Comparison of ENCODE assay signal across 8 cellular contexts in the genomic region with DNA sequence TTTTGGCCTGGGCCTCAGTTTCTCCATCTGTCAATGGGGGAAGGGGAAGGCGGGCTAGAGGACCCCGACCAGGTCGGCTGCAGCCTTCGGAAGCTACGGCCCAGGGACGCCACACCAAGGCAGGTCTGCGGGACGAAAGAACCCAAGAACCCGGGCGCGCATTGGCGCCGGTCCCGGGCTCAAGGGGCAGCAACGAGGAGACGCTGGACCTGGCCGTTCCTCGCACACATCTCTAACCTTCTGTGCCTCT. TPM values are rescaled to one million over a fixed set of nuclear protein-coding genes. Genes with fewer than 3 reads are reported as not detected.
DNase-seq lines count a peak whose midpoint lies in the region; ATAC-seq and TF ChIP-seq lines count a peak whose summit lies in the region.

No MANE protein-coding gene starts in this region.

- H3K27me3 Mint-ChIP-seq in central memory CD8-positive, alpha-beta T cell: no peaks in the 10 kb centered on the region

- no peak for TF ChIP-seq POLR2A in erythroblast (IDR thresholded peaks at IDR 0.05; ENCODE audit: low read length)

- H3K4me1 ChIP-seq in ACC112 (ENCODE audit: control insufficient read depth, insufficient read depth, low read length, unreplicated experiment) (no peaks in the 10 kb centered on the region), HUES64 (ENCODE audit: insufficient read depth, low read length) (no peaks in the 10 kb centered on the region), mucosa of rectum (ENCODE audit: control insufficient read depth in 2 of 2, insufficient read depth in 2 of 2, low read length in 2 of 2) (peaks cover 18 to 26% of the 10 kb centered on the region in 2 donors)

- peak overlapping the region; percentile 88 for H2AFZ ChIP-seq in ACC112 (ENCODE audit: low read length, unreplicated experiment)

- H3K36me3 Mint-ChIP-seq in central memory CD8-positive, alpha-beta T cell (ENCODE audit: insufficient read depth): peaks cover 48% of the 10 kb centered on the region

- H3K79me2 ChIP-seq in ACC112 (ENCODE audit: control insufficient read depth, insufficient read depth, low read length, unreplicated experiment): peaks cover 46% of the 10 kb centered on the region

- H3K4me1 Mint-ChIP-seq in central memory CD8-positive, alpha-beta T cell: peaks cover 35% of the 10 kb centered on the region

- H3K27me3 ChIP-seq in ACC112 (ENCODE audit: insufficient read depth, low read length): no peaks in the 10 kb centered on the region
- H3K27me3 ChIP-seq in HUES64 (ENCODE audit: insufficient read depth, low read length): no peaks in the 10 kb centered on the region
- H3K27me3 ChIP-seq in mucosa of rectum (ENCODE audit: control insufficient read depth in 2 of 2, insufficient read depth in 2 of 2, low read length in 2 of 2): no peaks in the 10 kb centered on the region

- H3K27ac ChIP-seq in ACC112 (ENCODE audit: low read depth, low read length) (peak overlapping the region; percentile 97), HUES64 (ENCODE audit: low read depth, low read length) (peak overlapping the region; percentile 99), mucosa of rectum (ENCODE audit: low read depth in 2 of 2, low read length in 2 of 2) (peak overlapping the region; percentile 96 to 100)

- DNase-seq in central memory CD8-positive, alpha-beta T cell (ENCODE audit: low spot score in 2 of 2): no peak
- DNase-seq in D341Med (ENCODE audit: low spot score) (no peak), NCI-H1048 (lab: John Stamatoyannopoulos, UW) (no peak), superior temporal gyrus (ENCODE audit: extremely low spot score) (no peak), erythroblast (lab: John Stamatoyannopoulos, UW) (no peak)

- H3K36me3 ChIP-seq in ACC112 (ENCODE audit: insufficient read depth, low read length) (peaks cover 3% of the 10 kb centered on the region; the same call in 1 of the 2 replicates), HUES64 (ENCODE audit: insufficient read depth, low read length) (peaks cover 38% of the 10 kb centered on the region), mucosa of rectum (ENCODE audit: control insufficient read depth in 2 of 2, insufficient read depth in 2 of 2, low read length in 2 of 2) (peaks cover 0 to 3% of the 10 kb centered on the region in 2 donors)

- WGBS in HUES64: under 1% methylated on average over 18 of the region's 18 CpGs

- H3K9me3 Mint-ChIP-seq in central memory CD8-positive, alpha-beta T cell: no peaks in the 10 kb centered on the region

- no peak for ATAC-seq in central memory CD8-positive, alpha-beta T cell (replicated peaks; ENCODE audit: extremely low read depth, poor library complexity, severe bottlenecking)

- peak overlapping the region; percentile 96 for H3K4me3 ChIP-seq in ACC112 (ENCODE audit: low read depth, low read length)
- H3K4me3 ChIP-seq in HUES64 (ENCODE audit: low read length): peak overlapping the region; percentile 84
- H3K4me3 ChIP-seq in mucosa of rectum (ENCODE audit: low read length in 2 of 2): peak overlapping the region; percentile 78 to 98

- H3K27ac Mint-ChIP-seq in central memory CD8-positive, alpha-beta T cell (ENCODE audit: low read depth): peak overlapping the region; percentile 97

- H3K9me3 ChIP-seq in HUES64 (ENCODE audit: insufficient read depth, low read depth, low read length) (no peaks in the 10 kb centered on the region), mucosa of rectum (ENCODE audit: control insufficient read depth in 2 of 2, low read length in 2 of 2) (no peaks in the 10 kb centered on the region)

- peak overlapping the region; percentile 95 for H3K4me3 Mint-ChIP-seq in central memory CD8-positive, alpha-beta T cell

- peak overlapping the region; percentile 100 for H3K9ac ChIP-seq in HUES64 (ENCODE audit: low read depth, low read length)
- H3K9ac ChIP-seq in mucosa of rectum (ENCODE audit: low read depth in 1 of 2, low read length in 2 of 2): peak overlapping the region; percentile 92 to 100

RNA-seq across cellular contexts. Expression of gene ILF3, which starts 0.7 kb away (rescaled TPM):
- polyA plus RNA-seq in HUES64 (2013, experiment 1 of 2): 346 TPM
- polyA plus RNA-seq in HUES64 (2013, experiment 2 of 2): 330 TPM

RNA-seq across cellular contexts. Expression of gene SLC44A2, which starts 28.1 kb away (rescaled TPM):
- 58.0 TPM for polyA plus RNA-seq in HUES64 (2013, experiment 1 of 2)
- 76.6 TPM for polyA plus RNA-seq in HUES64 (2013, experiment 2 of 2)

RNA-seq across cellular contexts. Expression of gene QTRT1, which starts 47.8 kb away (rescaled TPM):
- polyA plus RNA-seq in HUES64 (2013, experiment 1 of 2): 35.8 TPM
- 30.4 TPM for polyA plus RNA-seq in HUES64 (2013, experiment 2 of 2)
